Comparison of ENCODE assay signal across 8 cellular contexts in the genomic region with DNA sequence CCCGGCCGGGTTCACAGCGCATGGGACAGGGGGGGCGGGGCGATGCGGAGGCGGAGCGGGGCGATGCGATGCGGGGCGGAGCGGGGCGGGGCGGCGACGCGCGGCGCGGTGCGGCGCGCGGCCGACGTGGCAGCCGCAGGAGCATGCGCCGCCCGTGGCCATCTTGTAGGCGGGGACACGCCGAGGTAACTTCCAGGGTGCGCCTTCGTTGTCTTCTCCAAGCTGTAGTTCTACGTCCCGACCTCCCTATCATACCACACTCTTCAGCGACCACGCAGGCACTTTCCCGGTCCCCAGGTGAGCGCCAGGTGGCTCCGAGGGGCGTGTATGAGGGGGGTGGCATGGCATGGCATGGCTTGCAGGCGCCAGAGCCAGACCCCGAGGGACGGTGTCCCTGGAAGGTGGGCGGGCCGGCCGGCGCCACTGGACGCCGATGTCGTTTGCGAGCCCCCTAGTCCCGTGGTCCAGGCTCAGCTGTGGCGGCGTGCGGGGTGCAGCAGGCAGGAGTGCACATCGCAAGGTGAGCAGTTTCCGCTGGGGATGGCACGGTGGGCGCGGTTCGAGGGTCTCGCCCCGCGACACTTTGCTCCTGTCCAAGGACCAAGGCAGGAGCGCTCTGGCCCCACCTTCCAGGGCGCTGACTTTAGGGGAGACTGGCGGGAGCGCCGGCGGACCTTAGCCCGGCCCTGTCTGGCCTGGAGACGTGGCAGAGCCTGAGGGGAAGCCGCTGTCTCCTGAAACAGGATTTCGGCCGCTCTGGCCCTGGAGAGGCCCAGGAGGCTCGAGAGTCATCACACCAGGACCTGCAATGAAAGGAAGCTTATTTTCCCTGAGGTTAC. TPM values are rescaled to one million over a fixed set of nuclear protein-coding genes. Genes with fewer than 3 reads are reported as not detected.
A peak's percentile ranks its signal among the peaks of the same experiment; 100 is the strongest.
DNase-seq lines count a peak whose midpoint lies in the region; ATAC-seq and TF ChIP-seq lines count a peak whose summit lies in the region.

A gene (plus strand): TSS at position 161 of the 839 bp plus-strand sequence. CDS start 5,840 bp downstream, outside the sequence.

- H3K36me3 ChIP-seq in rectal smooth muscle tissue (ENCODE audit: control insufficient read depth, insufficient read depth, low read length) (no peaks in the 10 kb centered on the region), vagina (no peaks in the 10 kb centered on the region)

- TF ChIP-seq CTCF in GM13977 (IDR thresholded peaks at IDR 0.05; ENCODE audit: extremely low read depth, insufficient read depth, missing control alignments) = no peak
- TF ChIP-seq CTCF in vagina (IDR thresholded peaks at IDR 0.05) = no peak

- H3K4me3 ChIP-seq in right cardiac atrium (ENCODE audit: low read length) (peak within 1 kb of the TSS; percentile 83), rectal smooth muscle tissue (ENCODE audit: low read length) (peak within 1 kb of the TSS; percentile 99), vagina (peak within 1 kb of the TSS; percentile 85 to 97)

- peaks cover 6% of the 10 kb centered on the region for H3K36me3 Mint-ChIP-seq in T-helper 17 cell (ENCODE audit: low read depth)

- no peaks in the 10 kb centered on the region for H3K9me3 ChIP-seq in T-helper 17 cell (ENCODE audit: control insufficient read depth, low read length, poor library complexity, severe bottlenecking)
- no peaks in the 10 kb centered on the region for H3K9me3 ChIP-seq in right cardiac atrium (ENCODE audit: control insufficient read depth, low read length)
- H3K9me3 ChIP-seq in vagina = no peaks in the 10 kb centered on the region

- TF ChIP-seq POLR2A in vagina (IDR thresholded peaks at IDR 0.05) = peak in 1 of 2 donors; percentile 28

- H3K27ac Mint-ChIP-seq in T-helper 17 cell = peak within 1 kb of the TSS; percentile 85

- ATAC-seq in HG02759 (IDR thresholded peaks at IDR 0.05; ENCODE audit: unreplicated experiment) (peak; percentile 92), T-helper 17 cell (peak; percentile 97), right cardiac atrium (peak; percentile 97)

- H3K4me1 ChIP-seq in right cardiac atrium (ENCODE audit: control insufficient read depth, insufficient read depth, low read length) = no peaks in the 10 kb centered on the region
- peaks cover 12% of the 10 kb centered on the region for H3K4me1 ChIP-seq in rectal smooth muscle tissue (ENCODE audit: control insufficient read depth, insufficient read depth, low read length)
- peaks cover 25% of the 10 kb centered on the region for H3K4me1 ChIP-seq in vagina

- peak within 1 kb of the TSS; percentile 94 for H3K9ac ChIP-seq in rectal smooth muscle tissue (ENCODE audit: low read length)

- H3K27me3 ChIP-seq in right cardiac atrium (ENCODE audit: control insufficient read depth, insufficient read depth) (no peaks in the 10 kb centered on the region), rectal smooth muscle tissue (ENCODE audit: control insufficient read depth, insufficient read depth, low read length) (peaks cover 2% of the 10 kb centered on the region), vagina (no peaks in the 10 kb centered on the region)

- intact Hi-C loops in right cardiac atrium (cut with DNase I) = no loop called here
- intact Hi-C loops in vagina (cut with DNase I) = no loop called here

- H3K4me1 Mint-ChIP-seq in T-helper 17 cell = peaks cover 17% of the 10 kb centered on the region

- in situ Hi-C loops in GM13977 (cut with MboI; ENCODE audit: low pct_unique_long_range_greater_than_20kb, low sequenced_read_pairs, unreplicated experiment) = loop anchor here (25.0 kb wide), 1 partner anchor 855 kb away; no protein-coding TSS in a partner anchor

- peaks cover 12% of the 10 kb centered on the region for H3K27me3 Mint-ChIP-seq in T-helper 17 cell

- H3K27ac ChIP-seq in right cardiac atrium (ENCODE audit: low read length) (peak within 1 kb of the TSS; percentile 69), rectal smooth muscle tissue (ENCODE audit: low read depth, low read length) (peak within 1 kb of the TSS; percentile 76), vagina (peak within 1 kb of the TSS; percentile 85)

- WGBS in right cardiac atrium = under 1% methylated on average over 80 of the region's 80 CpGs

- peak; percentile 92 for DNase-seq in GM13977 (ENCODE audit: low spot score)
- DNase-seq in NCI-H128 (lab: John Stamatoyannopoulos, UW; ENCODE audit: unreplicated experiment) = peak; percentile 19
- DNase-seq in T-helper 17 cell = peak; percentile 67 to 79 (median 78)
- DNase-seq in amygdala (lab: John Stamatoyannopoulos, UW) = peak in 54 of 56 donors; percentile 19 to 84 (median 64)
- DNase-seq in right cardiac atrium = peak; percentile 86 to 94 (median 93)
- no peak for DNase-seq in vagina (ENCODE audit: extremely low spot score in 2 of 2)

- H3K4me3 Mint-ChIP-seq in T-helper 17 cell = peak within 1 kb of the TSS; percentile 91

RNA-seq across cellular contexts. Expression of the gene that starts here (rescaled TPM):
- 10 to 100 TPM; 38.5 to 41.2 TPM for total RNA-seq in T-helper 17 cell
- 10 to 100 TPM; 27.6 to 33.9 (median 31.6) TPM for total RNA-seq in right cardiac atrium
- 13.9 TPM for polyA plus RNA-seq in right cardiac atrium
- total RNA-seq in vagina = 31.9 TPM

Comparison
In these comparisons a context has a peak if more than half of its experiments do, and no peak if none do; other contexts are left out.
1. DNase-seq: peak in GM13977 (single experiment), NCI-H128 (single experiment), T-helper 17 cell (3 of 3), amygdala (54 of 56) and right cardiac atrium (3 of 3); none in vagina (0 of 2).
2. Peak in every context shown above with its lines, with median percentiles within 50 percentile points of each other: ATAC-seq, H3K27ac ChIP-seq and H3K4me3 ChIP-seq.